Comparison of ENCODE assay signal across 1 cellular context in genomic region chr15:78057803-78058202, GRCh38.
TF ChIP-seq lines count a peak whose summit lies in the region.

No MANE protein-coding gene starts in this region.

TF ChIP-seq in GM12878, 131 proteins besides CTCF, POLR2A, EP300 and RAD21:
- TF ChIP-seq MTA2 (IDR thresholded peaks at IDR 0.05; ENCODE audit: low read depth) (no peak), IKZF1 (conservative IDR thresholded peaks at IDR 0.05) (no peak), EZH2 (IDR thresholded peaks at IDR 0.05; ENCODE audit: borderline replicate concordance, control insufficient read depth, low read depth, low read length) (no peak)
TF ChIP-seq in GM12878: peak in this region for 0.
